In genomic region chr13:73993661-73994060, GRCh38 we compare ENCODE assay signal across 26 cellular contexts.
DNase-seq lines count a peak whose midpoint lies in the region; ATAC-seq and TF ChIP-seq lines count a peak whose summit lies in the region.
"Had no signal": no experiment of that assay in that cellular context is flagged by ENCODE, and none has a peak within 500 bp of the region (broad histone marks: within the 10 kb centered on the region; RNA-seq: fewer than 3 reads in every experiment).

No MANE protein-coding gene starts in this region.

- no peaks in the 10 kb centered on the region for H3K9me3 Mint-ChIP-seq in stimulated activated naive CD8-positive, alpha-beta T cell treated with anti-CD3 and anti-CD28 coated beads, Interleukin-15, Interleukin-2, amounts not matched to agents 100 ng/mL and 50 ng/mL, for 24 hours
- H3K9me3 Mint-ChIP-seq in stimulated activated naive CD8-positive, alpha-beta T cell treated with anti-CD3 and anti-CD28 coated beads, Interleukin-15, amount 100 ng/mL, for 72 hours = no peaks in the 10 kb centered on the region
- H3K9me3 Mint-ChIP-seq in T-cell (no peaks in the 10 kb centered on the region), natural killer cell (no peaks in the 10 kb centered on the region)
- H3K9me3 Mint-ChIP-seq: activated naive CD4-positive, alpha-beta T cell treated with anti-CD3 and anti-CD28 coated beads for 36 hours; mesothelial cell of epicardium; naive B cell had no signal

- no peak overlapping the region for H4K8ac ChIP-seq in neuronal stem cell (ENCODE audit: low read depth, low read length)

- no peaks in the 10 kb centered on the region for H3K27me3 Mint-ChIP-seq in stimulated activated naive CD8-positive, alpha-beta T cell treated with anti-CD3 and anti-CD28 coated beads, Interleukin-15, Interleukin-2, amounts not matched to agents 100 ng/mL and 50 ng/mL, for 24 hours
- H3K27me3 Mint-ChIP-seq in stimulated activated naive CD8-positive, alpha-beta T cell treated with anti-CD3 and anti-CD28 coated beads, Interleukin-15, amount 100 ng/mL, for 72 hours = no peaks in the 10 kb centered on the region
- H3K27me3 Mint-ChIP-seq in T-cell (no peaks in the 10 kb centered on the region), natural killer cell (ENCODE audit: low read depth in 2 of 2) (no peaks in the 10 kb centered on the region)
- H3K27me3 Mint-ChIP-seq: naive B cell had no signal

- no peak overlapping the region for H2BK5ac ChIP-seq in neuronal stem cell (ENCODE audit: low read length)

- no peak overlapping the region for H2AK5ac ChIP-seq in neuronal stem cell (ENCODE audit: low read depth, low read length)

- H3K9me3 ChIP-seq in neuronal stem cell (replicated peaks in 1 of 2; ENCODE audit: control insufficient read depth in 2 of 2, insufficient read depth in 1 of 2, low read depth in 1 of 2, low read length in 2 of 2) (no peaks in the 10 kb centered on the region), WERI-Rb-1 (ENCODE audit: severe bottlenecking) (no peaks in the 10 kb centered on the region)
- H3K9me3 ChIP-seq: tibial nerve had no signal

- H3K36me3 ChIP-seq in neuronal stem cell (replicated peaks in 1 of 2; ENCODE audit: control insufficient read depth in 2 of 2, insufficient read depth in 2 of 2, low read length in 2 of 2) (peaks cover 0 to 25% of the 10 kb centered on the region in 2 donors), WERI-Rb-1 (no peaks in the 10 kb centered on the region)

- H2BK120ac ChIP-seq in neuronal stem cell (ENCODE audit: low read depth, low read length) = no peak overlapping the region

- no peak for ATAC-seq in stimulated activated naive CD8-positive, alpha-beta T cell treated with anti-CD3 and anti-CD28 coated beads, Interleukin-15, amount 100 ng/mL, for 72 hours
- ATAC-seq in T-cell (replicated peaks in 1 of 4) = no peak
- ATAC-seq in natural killer cell = no peak
- no peak for ATAC-seq in GM19328 (IDR thresholded peaks at IDR 0.05; ENCODE audit: unreplicated experiment)

- H3K4me3 Mint-ChIP-seq in stimulated activated naive CD8-positive, alpha-beta T cell treated with anti-CD3 and anti-CD28 coated beads, Interleukin-15, Interleukin-2, amounts not matched to agents 100 ng/mL and 50 ng/mL, for 24 hours = no peak overlapping the region
- no peak overlapping the region for H3K4me3 Mint-ChIP-seq in stimulated activated naive CD8-positive, alpha-beta T cell treated with anti-CD3 and anti-CD28 coated beads, Interleukin-15, amount 100 ng/mL, for 72 hours
- H3K4me3 Mint-ChIP-seq in T-cell (no peak overlapping the region), natural killer cell (no peak overlapping the region)
- H3K4me3 Mint-ChIP-seq: activated naive CD4-positive, alpha-beta T cell treated with anti-CD3 and anti-CD28 coated beads for 36 hours; mesothelial cell of epicardium; naive B cell had no signal

- H2AFZ ChIP-seq in neuronal stem cell (ENCODE audit: low read length) = no peak overlapping the region

- no peak overlapping the region for H4K91ac ChIP-seq in neuronal stem cell (ENCODE audit: low read depth, low read length, poor library complexity)

- H3K27ac ChIP-seq in neuronal stem cell (replicated peaks; ENCODE audit: low read length) = no peak overlapping the region
- H3K27ac ChIP-seq in WERI-Rb-1 = no peak overlapping the region
- H3K27ac ChIP-seq: epithelial cell of prostate, HL-60, tibial nerve had no signal

- peak overlapping the region; percentile 1 for H3K27ac Mint-ChIP-seq in stimulated activated naive CD8-positive, alpha-beta T cell treated with anti-CD3 and anti-CD28 coated beads, Interleukin-15, Interleukin-2, amounts not matched to agents 100 ng/mL and 50 ng/mL, for 24 hours
- no peak overlapping the region for H3K27ac Mint-ChIP-seq in stimulated activated naive CD8-positive, alpha-beta T cell treated with anti-CD3 and anti-CD28 coated beads, Interleukin-15, amount 100 ng/mL, for 72 hours
- peak overlapping the region; percentile 1 to 32 for H3K27ac Mint-ChIP-seq in T-cell
- no peak overlapping the region for H3K27ac Mint-ChIP-seq in natural killer cell
- H3K27ac Mint-ChIP-seq: activated naive CD4-positive, alpha-beta T cell treated with anti-CD3 and anti-CD28 coated beads for 36 hours; mesothelial cell of epicardium had no signal

- H3K18ac ChIP-seq in neuronal stem cell (ENCODE audit: low read length) = no peak overlapping the region

- H3K4me3 ChIP-seq in neuronal stem cell (ENCODE audit: low read length in 2 of 2) (no peak overlapping the region), WERI-Rb-1 (ENCODE audit: low read depth, low read length) (no peak overlapping the region)
- H3K4me3 ChIP-seq: tibial nerve had no signal

- peaks cover 63% of the 10 kb centered on the region for H3K4me1 Mint-ChIP-seq in stimulated activated naive CD8-positive, alpha-beta T cell treated with anti-CD3 and anti-CD28 coated beads, Interleukin-15, Interleukin-2, amounts not matched to agents 100 ng/mL and 50 ng/mL, for 24 hours (ENCODE audit: low read depth)
- peaks cover 36% of the 10 kb centered on the region for H3K4me1 Mint-ChIP-seq in stimulated activated naive CD8-positive, alpha-beta T cell treated with anti-CD3 and anti-CD28 coated beads, Interleukin-15, amount 100 ng/mL, for 72 hours
- peaks cover 72 to 79% (median 78%) of the 10 kb centered on the region in 3 donors for H3K4me1 Mint-ChIP-seq in T-cell
- peaks cover 74 to 75% of the 10 kb centered on the region in 2 donors for H3K4me1 Mint-ChIP-seq in natural killer cell

- no peak overlapping the region for H3K23ac ChIP-seq in neuronal stem cell (ENCODE audit: low read depth, low read length, poor library complexity)

- no peak overlapping the region for H2BK12ac ChIP-seq in neuronal stem cell (ENCODE audit: low read length)

- H3K36me3 Mint-ChIP-seq in stimulated activated naive CD8-positive, alpha-beta T cell treated with anti-CD3 and anti-CD28 coated beads, Interleukin-15, Interleukin-2, amounts not matched to agents 100 ng/mL and 50 ng/mL, for 24 hours (ENCODE audit: low read depth) = peaks cover 14% of the 10 kb centered on the region
- H3K36me3 Mint-ChIP-seq in T-cell (peaks cover 33% of the 10 kb centered on the region), natural killer cell (no peaks in the 10 kb centered on the region)

- DNase-seq in stimulated activated naive CD8-positive, alpha-beta T cell treated with anti-CD3 and anti-CD28 coated beads, Interleukin-15, amount 100 ng/mL, for 72 hours = no peak
- DNase-seq in NCI-H1930 (lab: John Stamatoyannopoulos, UW) (peak; percentile 7 to 20), T-cell (no peak), neuronal stem cell (ENCODE audit: low spot score) (no peak), natural killer cell (no peak), WERI-Rb-1 (no peak)
- DNase-seq: activated CD4-positive, CD25-positive, alpha-beta regulatory T cell; activated naive CD4-positive, alpha-beta T cell treated with anti-CD3 and anti-CD28 coated beads for 36 hours; anterior cingulate cortex; COR-L47; DMS79; effector CD8-positive, alpha-beta T cell; glutamatergic neuron; naive B cell; NCI-H187 treated with DMSO at 0.1 percent for 48 hours; NCI-H446 treated with DMSO at 0.1 percent for 48 hours; NK-92 treated with Interleukin-12 subunit alpha and Interleukin-12 subunit beta, amount 100 ng/mL, for 24 hours; SIG-M5; small intestine; SW 1271 had no signal

- no peak for TF ChIP-seq CTCF in natural killer cell (IDR thresholded peaks at IDR 0.05)
- no peak for TF ChIP-seq CTCF in WERI-Rb-1 (IDR thresholded peaks at IDR 0.05; ENCODE audit: low read depth, low read length)

- H2BK15ac ChIP-seq in neuronal stem cell (ENCODE audit: low read length) = no peak overlapping the region

- H3K4me1 ChIP-seq in neuronal stem cell (ENCODE audit: control insufficient read depth in 2 of 2, insufficient read depth in 1 of 2, low read depth in 1 of 2, low read length in 2 of 2) = peaks cover 0 to 8% of the 10 kb centered on the region in 2 donors

- H3K4ac ChIP-seq in neuronal stem cell (ENCODE audit: low read length) = no peak overlapping the region

- intact Hi-C loops in natural killer cell (cut with micrococcal nuclease) = no loop called here

- no peak overlapping the region for H3K9ac ChIP-seq in neuronal stem cell (ENCODE audit: low read depth, low read length, poor library complexity)

- H3K14ac ChIP-seq in neuronal stem cell (ENCODE audit: low read length) = no peak overlapping the region

- CTCF ChIA-PET in T-cell (lab: Charles Lee) = interaction anchor here in 1 of 2 donors (0.7 kb wide), 1 partner anchor 293 kb away, joined by 3 read pairs; no protein-coding TSS in a partner anchor

- POLR2A ChIA-PET in T-cell (lab: Charles Lee) = no interaction called here

- H3K79me1 ChIP-seq in neuronal stem cell (ENCODE audit: low read depth, low read length) = no peaks in the 10 kb centered on the region

- H3K27me3 ChIP-seq in neuronal stem cell (ENCODE audit: control insufficient read depth in 3 of 3, insufficient read depth in 3 of 3, low read depth in 1 of 3, low read length in 3 of 3) (no peaks in the 10 kb centered on the region), WERI-Rb-1 (ENCODE audit: insufficient read depth, low read depth, severe bottlenecking) (no peaks in the 10 kb centered on the region)
- H3K27me3 ChIP-seq: tibial nerve had no signal

- H3K4me2 ChIP-seq in neuronal stem cell (ENCODE audit: insufficient read depth, low read length, poor library complexity, severe bottlenecking) = no peak overlapping the region

Comparison
In these comparisons a context has a peak if more than half of its experiments do, and no peak if none do; other contexts are left out.
1. H3K27ac Mint-ChIP-seq: peak in stimulated activated naive CD8-positive, alpha-beta T cell treated with anti-CD3 and anti-CD28 coated beads, Interleukin-15, Interleukin-2, amounts not matched to agents 100 ng/mL and 50 ng/mL, for 24 hours (single experiment) and T-cell (2 of 2); none in stimulated activated naive CD8-positive, alpha-beta T cell treated with anti-CD3 and anti-CD28 coated beads, Interleukin-15, amount 100 ng/mL, for 72 hours (0 of 2) and natural killer cell (0 of 2).
2. DNase-seq: peak in NCI-H1930 (2 of 2); none in stimulated activated naive CD8-positive, alpha-beta T cell treated with anti-CD3 and anti-CD28 coated beads, Interleukin-15, amount 100 ng/mL, for 72 hours (0 of 2), T-cell (0 of 34), neuronal stem cell (single experiment), natural killer cell (single experiment) and WERI-Rb-1 (single experiment).